In the genomic region with DNA sequence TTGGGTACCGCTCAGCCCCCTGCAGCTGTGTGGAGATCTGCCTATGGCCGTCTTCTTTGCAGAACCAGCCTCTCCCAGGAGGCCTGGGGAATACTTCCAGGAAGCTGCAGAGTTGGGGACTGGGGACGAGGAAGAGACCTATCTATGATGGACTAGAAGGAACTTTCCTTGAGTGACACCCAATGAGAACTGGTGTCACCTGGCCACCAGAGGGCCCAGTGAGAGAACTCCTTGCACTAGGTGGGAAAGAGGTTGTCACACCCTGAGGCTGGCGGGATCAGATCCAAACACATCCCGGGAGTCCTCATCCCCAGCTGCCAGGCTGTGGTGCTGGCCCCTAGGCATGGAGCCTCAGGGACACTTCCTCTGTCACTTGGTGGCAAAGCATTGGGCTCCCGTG, we compare ENCODE assay signal across 19 cellular contexts. TPM values are rescaled to one million over a fixed set of nuclear protein-coding genes. Genes with fewer than 3 reads are reported as not detected.
A peak's percentile ranks its signal among the peaks of the same experiment; 100 is the strongest.
DNase-seq lines count a peak whose midpoint lies in the region; ATAC-seq and TF ChIP-seq lines count a peak whose summit lies in the region.
"Had no signal": no experiment of that assay in that cellular context is flagged by ENCODE, and none has a peak within 500 bp of the region (broad histone marks: within the 10 kb centered on the region; RNA-seq: fewer than 3 reads in every experiment).

No MANE protein-coding gene starts in this region.

- H3K4me3 ChIP-seq in left ventricle myocardium inferior, result no peak overlapping the region
- H3K4me3 ChIP-seq: lung, tibial nerve had no signal

- no peaks in the 10 kb centered on the region for H3K4me1 Mint-ChIP-seq in chondrocyte (ENCODE audit: low read depth)
- H3K4me1 Mint-ChIP-seq in progenitor cell of endocrine pancreas (ENCODE audit: low read depth), result no peaks in the 10 kb centered on the region
- peaks cover 6% of the 10 kb centered on the region for H3K4me1 Mint-ChIP-seq in activated CD8-positive, alpha-beta memory T cell treated with anti-CD3 and anti-CD28 coated beads, Interleukin-2, amount 10 ng/mL, durations not matched to agents 7 days and 5 days

- H3K27me3 Mint-ChIP-seq in chondrocyte (ENCODE audit: low read depth) (no peaks in the 10 kb centered on the region), progenitor cell of endocrine pancreas (peaks cover 3% of the 10 kb centered on the region)
- no peaks in the 10 kb centered on the region for H3K27me3 Mint-ChIP-seq in activated CD8-positive, alpha-beta memory T cell treated with anti-CD3 and anti-CD28 coated beads, Interleukin-2, amount 10 ng/mL, durations not matched to agents 7 days and 5 days

- no peaks in the 10 kb centered on the region for H3K36me3 Mint-ChIP-seq in chondrocyte (ENCODE audit: low read depth)
- no peaks in the 10 kb centered on the region for H3K36me3 Mint-ChIP-seq in progenitor cell of endocrine pancreas (ENCODE audit: insufficient read depth)
- no peaks in the 10 kb centered on the region for H3K36me3 Mint-ChIP-seq in activated CD8-positive, alpha-beta memory T cell treated with anti-CD3 and anti-CD28 coated beads, Interleukin-2, amount 10 ng/mL, durations not matched to agents 7 days and 5 days

- no peak overlapping the region for H3K27ac ChIP-seq in left ventricle myocardium inferior (replicated peaks)
- H3K27ac ChIP-seq: tibial nerve had no signal

- no peak for ATAC-seq in activated CD8-positive, alpha-beta memory T cell treated with anti-CD3 and anti-CD28 coated beads, Interleukin-2, amount 10 ng/mL, durations not matched to agents 7 days and 5 days
- no peak for ATAC-seq in esophagus mucosa

- H3K27ac Mint-ChIP-seq in chondrocyte (ENCODE audit: unreplicated experiment) (no peak overlapping the region), progenitor cell of endocrine pancreas (no peak overlapping the region)
- H3K27ac Mint-ChIP-seq in activated CD8-positive, alpha-beta memory T cell treated with anti-CD3 and anti-CD28 coated beads, Interleukin-2, amount 10 ng/mL, durations not matched to agents 7 days and 5 days, result no peak overlapping the region

- H3K4me3 Mint-ChIP-seq in chondrocyte (ENCODE audit: unreplicated experiment) (no peak overlapping the region), progenitor cell of endocrine pancreas (ENCODE audit: low read depth) (no peak overlapping the region)
- no peak overlapping the region for H3K4me3 Mint-ChIP-seq in activated CD8-positive, alpha-beta memory T cell treated with anti-CD3 and anti-CD28 coated beads, Interleukin-2, amount 10 ng/mL, durations not matched to agents 7 days and 5 days

- DNase-seq in NCI-H2029 (lab: John Stamatoyannopoulos, UW) (peak; percentile 2), NCI-H2029 treated with DMSO at 0.1 percent for 48 hours (lab: John Stamatoyannopoulos, UW) (no peak), HuH-7.5 (ENCODE audit: low spot score) (peak; percentile 69), chondrocyte (ENCODE audit: low spot score) (no peak), progenitor cell of endocrine pancreas (ENCODE audit: low spot score, unreplicated experiment) (no peak), left ventricle myocardium inferior (no peak)
- no peak for DNase-seq in activated CD8-positive, alpha-beta memory T cell treated with anti-CD3 and anti-CD28 coated beads, Interleukin-2, amount 10 ng/mL, durations not matched to agents 7 days and 5 days
- DNase-seq: ACHN; activated CD4-positive, CD25-positive, alpha-beta regulatory T cell; aorta; DMS79 treated with DMSO at 0.1 percent for 48 hours; effector CD4-positive, alpha-beta T cell; glutamatergic neuron; occipital lobe; SK-N-SH; stimulated activated CD4-positive, alpha-beta T cell treated with anti-CD3 and anti-CD28 coated beads, Interleukin-12 subunit alpha, Interleukin-12 subunit beta, amount 100 ng/mL, for 4 hours had no signal

- no peaks in the 10 kb centered on the region for H3K36me3 ChIP-seq in left ventricle myocardium inferior
- H3K36me3 ChIP-seq: tibial nerve had no signal

- no peaks in the 10 kb centered on the region for H3K9me3 ChIP-seq in left ventricle myocardium inferior (replicated peaks)
- H3K9me3 ChIP-seq: SK-N-SH, tibial nerve had no signal

- H3K9me3 Mint-ChIP-seq in chondrocyte (ENCODE audit: low read depth) (no peaks in the 10 kb centered on the region), progenitor cell of endocrine pancreas (ENCODE audit: low read depth) (no peaks in the 10 kb centered on the region)
- no peaks in the 10 kb centered on the region for H3K9me3 Mint-ChIP-seq in activated CD8-positive, alpha-beta memory T cell treated with anti-CD3 and anti-CD28 coated beads, Interleukin-2, amount 10 ng/mL, durations not matched to agents 7 days and 5 days (ENCODE audit: low read depth)

- no peaks in the 10 kb centered on the region for H3K4me1 ChIP-seq in left ventricle myocardium inferior
- H3K4me1 ChIP-seq: tibial nerve had no signal

- intact Hi-C loops in left ventricle myocardium inferior (cut with micrococcal nuclease), result no loop called here

- peaks cover 20% of the 10 kb centered on the region for H3K27me3 ChIP-seq in left ventricle myocardium inferior (ENCODE audit: low read depth)
- H3K27me3 ChIP-seq: tibial nerve had no signal

- TF ChIP-seq CTCF in chondrocyte (IDR thresholded peaks at IDR 0.05) (peak; percentile 16), progenitor cell of endocrine pancreas (IDR thresholded peaks at IDR 0.05; ENCODE audit: unreplicated experiment) (peak; percentile 53), left ventricle myocardium inferior (IDR thresholded peaks at IDR 0.05; ENCODE audit: borderline replicate concordance) (no peak)

- CTCF ChIA-PET in activated CD8-positive, alpha-beta memory T cell treated with anti-CD3 and anti-CD28 coated beads, Interleukin-2, amount 10 ng/mL, durations not matched to agents 7 days and 5 days (lab: Charles Lee), result no interaction called here

RNA-seq across cellular contexts. Expression of a gene that starts 4.9 kb away (rescaled TPM):
- total RNA-seq in chondrocyte (0.15 to 0.20 TPM in 2 of 3 replicates, not detected in the other), progenitor cell of endocrine pancreas (2.0 and 2.5 TPM in 2 replicates), left ventricle myocardium inferior (not detected), esophagus mucosa (0.12 TPM)
- total RNA-seq in activated CD8-positive, alpha-beta memory T cell treated with anti-CD3 and anti-CD28 coated beads, Interleukin-2, amount 10 ng/mL, durations not matched to agents 7 days and 5 days, result under 1 TPM; 0.14 to 0.26 TPM
- total RNA-seq: tibial nerve had no signal

RNA-seq across cellular contexts. Expression of a gene that starts 21.1 kb away (rescaled TPM):
- total RNA-seq in chondrocyte (44.0 to 60.5 TPM (median 50.6 TPM) in 3 replicates), progenitor cell of endocrine pancreas (83.4 and 86.5 TPM in 2 replicates), left ventricle myocardium inferior (36.7 TPM), esophagus mucosa (23.0 TPM)
- 10 to 100 TPM; 30.1 to 33.2 TPM for total RNA-seq in activated CD8-positive, alpha-beta memory T cell treated with anti-CD3 and anti-CD28 coated beads, Interleukin-2, amount 10 ng/mL, durations not matched to agents 7 days and 5 days

RNA-seq across cellular contexts. Expression of a gene that starts 33.6 kb away (rescaled TPM):
- 30.0 to 32.5 TPM (median 31.3 TPM) in 3 replicates for total RNA-seq in chondrocyte
- 48.6 and 57.1 TPM in 2 replicates for total RNA-seq in progenitor cell of endocrine pancreas
- 10 to 100 TPM; 40.4 to 42.4 TPM for total RNA-seq in activated CD8-positive, alpha-beta memory T cell treated with anti-CD3 and anti-CD28 coated beads, Interleukin-2, amount 10 ng/mL, durations not matched to agents 7 days and 5 days
- 14.4 TPM for total RNA-seq in left ventricle myocardium inferior
- 13.7 TPM for total RNA-seq in esophagus mucosa

RNA-seq across cellular contexts. Expression of a gene that starts 59.2 kb away (rescaled TPM):
- total RNA-seq in chondrocyte (13.4 to 16.2 TPM (median 15.1 TPM) in 3 replicates), progenitor cell of endocrine pancreas (13.7 and 14.3 TPM in 2 replicates), left ventricle myocardium inferior (15.0 TPM), esophagus mucosa (0.24 TPM)
- total RNA-seq in activated CD8-positive, alpha-beta memory T cell treated with anti-CD3 and anti-CD28 coated beads, Interleukin-2, amount 10 ng/mL, durations not matched to agents 7 days and 5 days, result 1 to 10 TPM in 1 of 2 experiments, under 1 TPM in 1; 0.63 to 1.3 TPM

Comparison
In these comparisons a context has a peak if more than half of its experiments do, and no peak if none do; other contexts are left out.
1. DNase-seq: peak in NCI-H2029 (single experiment) and HuH-7.5 (single experiment); none in NCI-H2029 treated with DMSO at 0.1 percent for 48 hours (single experiment), chondrocyte (single experiment), progenitor cell of endocrine pancreas (single experiment), activated CD8-positive, alpha-beta memory T cell treated with anti-CD3 and anti-CD28 coated beads, Interleukin-2, amount 10 ng/mL, durations not matched to agents 7 days and 5 days (single experiment) and left ventricle myocardium inferior (single experiment).